9 cellular contexts compared by ENCODE assay signal in genomic region chr11:33723238-33723881, GRCh38. TPM values are rescaled to one million over a fixed set of nuclear protein-coding genes. Genes with fewer than 3 reads are reported as not detected.
A peak's percentile ranks its signal among the peaks of the same experiment; 100 is the strongest.
DNase-seq lines count a peak whose midpoint lies in the region; ATAC-seq, FAIRE-seq and TF ChIP-seq lines count a peak whose summit lies in the region.
"Had no signal": no experiment of that assay in that cellular context is flagged by ENCODE, and none has a peak within 500 bp of the region (broad histone marks: within the 10 kb centered on the region; RNA-seq: fewer than 3 reads in every experiment).

No MANE protein-coding gene starts in this region.

- H3K4me1 Mint-ChIP-seq in Caco-2 (ENCODE audit: low read depth, unreplicated experiment): peaks cover 25% of the 10 kb centered on the region

- peaks cover 22 to 46% (median 39%) of the 10 kb centered on the region in 11 experiments for H3K36me3 ChIP-seq in BLaER1 treated with 17β-estradiol and CSF1 and Interleukin-3, amounts not matched to agents 10 nM and 100 nM
- H3K36me3 ChIP-seq in K562 (ENCODE audit: control insufficient read depth, insufficient read depth, low read length) (peaks cover 52% of the 10 kb centered on the region), liver (ENCODE audit: control insufficient read depth in 4 of 4, insufficient read depth in 3 of 4, low read depth in 1 of 4, low read length in 3 of 4) (peaks cover 4 to 27% (median 13%) of the 10 kb centered on the region in 4 donors), vagina (peaks cover 0 to 35% of the 10 kb centered on the region in 2 donors), Caco-2 (ENCODE audit: control insufficient read depth, insufficient read depth, low read length) (no peaks in the 10 kb centered on the region; the same call in 1 of the 2 replicates)

- peaks cover 20% of the 10 kb centered on the region for H3K36me3 Mint-ChIP-seq in Caco-2 (ENCODE audit: insufficient read depth, unreplicated experiment)

- TF ChIP-seq EP300 in K562 (IDR thresholded peaks at IDR 0.05; ENCODE audit: low read length): peak; percentile 67; the same call in 1 of the 2 replicates

- peak; percentile 72 for ATAC-seq in K562

- CTCF ChIA-PET in K562 (lab: Yijun Ruan, JAX; ENCODE audit: low intra/inter-chr PET ratio) (interaction anchor here (0.6 kb wide), 1 partner anchor 61 kb away, joined by 3 read pairs; no protein-coding TSS in a partner anchor), Caco-2 (lab: Charles Lee) (interaction anchor here (1.3 kb wide), 1 partner anchor 13 kb away, joined by 6 read pairs; the partner anchor contains the start of gene CD59)

- peaks cover 0 to 6% (median 0%) of the 10 kb centered on the region in 11 experiments; a peak in 3 of 22 replicates for H3K9me3 ChIP-seq in BLaER1 treated with 17β-estradiol and CSF1 and Interleukin-3, amounts not matched to agents 10 nM and 100 nM (replicated peaks in 1 of 11)
- H3K9me3 ChIP-seq in K562 (replicated peaks; ENCODE audit: control insufficient read depth, insufficient read depth, low read depth, low read length) (no peaks in the 10 kb centered on the region), liver (ENCODE audit: control insufficient read depth in 4 of 4, low read length in 3 of 4) (no peaks in the 10 kb centered on the region), vagina (no peaks in the 10 kb centered on the region), Caco-2 (no peaks in the 10 kb centered on the region; the same call in 1 of the 2 replicates)

- intact Hi-C loops in K562 (cut with micrococcal nuclease) (loop anchor here (2.0 kb wide), 1 partner anchor 13 kb away; the partner anchor contains the start of gene CD59), vagina (cut with DNase I) (no loop called here), Caco-2 (cut with micrococcal nuclease; ENCODE audit: unreplicated experiment) (no loop called here)

- peak overlapping the region; percentile 7 to 78 (median 67); a peak in 20 of 22 replicates for H3K27ac ChIP-seq in BLaER1 treated with 17β-estradiol and CSF1 and Interleukin-3, amounts not matched to agents 10 nM and 100 nM
- H3K27ac ChIP-seq in K562 (ENCODE audit: extremely low read depth, low read depth, low read length): peak overlapping the region; percentile 64
- peak overlapping the region; percentile 42 to 81 for H3K27ac ChIP-seq in liver (ENCODE audit: low read depth in 1 of 2, low read length in 2 of 2)
- H3K27ac ChIP-seq in vagina: peak overlapping the region; percentile 75

- H4K20me1 ChIP-seq in BLaER1 treated with 17β-estradiol and CSF1 and Interleukin-3, amounts not matched to agents 10 nM and 100 nM: peaks cover 0 to 57% (median 13%) of the 10 kb centered on the region in 11 experiments; a peak in 10 of 22 replicates
- H4K20me1 ChIP-seq in K562 (replicated peaks; ENCODE audit: control insufficient read depth, insufficient read depth, low read length): peaks cover 30% of the 10 kb centered on the region

- H3K9ac ChIP-seq in BLaER1 treated with 17β-estradiol and CSF1 and Interleukin-3, amounts not matched to agents 10 nM and 100 nM: peak overlapping the region in 8 of 11 experiments; percentile 26 to 59 (median 49); a peak in 10 of 22 replicates
- H3K9ac ChIP-seq in K562 (ENCODE audit: insufficient read depth in 1 of 2, low read depth in 2 of 2, low read length in 2 of 2): peak overlapping the region; percentile 29 to 34; a peak in 3 of 4 replicates
- H3K9ac ChIP-seq in liver (ENCODE audit: low read depth in 1 of 2, low read length in 2 of 2): no peak overlapping the region

- in situ Hi-C loops in K562 (cut with MboI): no loop called here

- no peak overlapping the region for H2AFZ ChIP-seq in K562 (ENCODE audit: low read depth, low read length)

- TF ChIP-seq RAD21 in K562 (CRISPR knock-in tag; conservative IDR thresholded peaks at IDR 0.05 in 1 of 2, IDR thresholded peaks at IDR 0.05 in 1 of 2): no peak
- no peak for TF ChIP-seq RAD21 in liver (IDR thresholded peaks at IDR 0.05)

- peaks cover 10% of the 10 kb centered on the region for H3K9me1 ChIP-seq in K562 (ENCODE audit: control insufficient read depth, insufficient read depth, low read length)

- peak; percentile 91 for DNase-seq in HS-5 (ENCODE audit: low read depth)
- DNase-seq in K562 (ENCODE audit: extremely low read depth in 1 of 4, low spot score in 3 of 4): peak; percentile 63 to 80 (median 65)
- no peak for DNase-seq in vagina (ENCODE audit: extremely low spot score in 2 of 2)
- no peak for DNase-seq in mesenteric fat pad (ENCODE audit: low spot score)
- no peak for DNase-seq in Caco-2
- no peak for DNase-seq in SIG-M5 treated with dmso at 0.1 percent for 504 hours (lab: John Stamatoyannopoulos, UW; ENCODE audit: unreplicated experiment)
- DNase-seq: activated naive CD8-positive, alpha-beta T cell treated with anti-CD3 and anti-CD28 coated beads, Interleukin-2, amount 10 ng/mL, durations not matched to agents 7 days and 5 days had no signal

- POLR2A ChIA-PET in K562 (lab: Yijun Ruan, JAX) (interaction anchor here (0.7 to 1.8 kb wide), 7 partner anchors 11 to 121 kb away, joined by 3 to 10 read pairs (median 4); partner anchors contain the start of gene CD59), Caco-2 (lab: Charles Lee) (interaction anchor here (0.6 kb wide), 2 partner anchors 13 kb away, joined by 5 to 6 read pairs; partner anchors contain the start of gene CD59)

- H3K27ac Mint-ChIP-seq in Caco-2 (ENCODE audit: unreplicated experiment): no peak overlapping the region
- H3K27ac Mint-ChIP-seq: activated naive CD8-positive, alpha-beta T cell treated with anti-CD3 and anti-CD28 coated beads, Interleukin-2, amount 10 ng/mL, durations not matched to agents 7 days and 5 days had no signal

- H3K27me3 Mint-ChIP-seq in Caco-2 (ENCODE audit: insufficient read depth, unreplicated experiment): no peaks in the 10 kb centered on the region
- H3K27me3 Mint-ChIP-seq: activated naive CD8-positive, alpha-beta T cell treated with anti-CD3 and anti-CD28 coated beads, Interleukin-2, amount 10 ng/mL, durations not matched to agents 7 days and 5 days had no signal

- H3K9me3 Mint-ChIP-seq in Caco-2 (ENCODE audit: unreplicated experiment): no peaks in the 10 kb centered on the region
- H3K9me3 Mint-ChIP-seq: activated naive CD8-positive, alpha-beta T cell treated with anti-CD3 and anti-CD28 coated beads, Interleukin-2, amount 10 ng/mL, durations not matched to agents 7 days and 5 days had no signal

- H3K4me2 ChIP-seq in BLaER1 treated with 17β-estradiol and CSF1 and Interleukin-3, amounts not matched to agents 10 nM and 100 nM: peak overlapping the region; percentile 67 to 89 (median 76)
- H3K4me2 ChIP-seq in K562 (ENCODE audit: insufficient read depth, low read length): peak overlapping the region; percentile 61

- BruUV-seq in K562 (replicated peaks; lab: Mats Ljungman, UMichigan) (no TSS peak), Caco-2 (replicated peaks; lab: Mats Ljungman, UMichigan) (no TSS peak)

- WGBS in K562 (ENCODE audit: insufficient coverage, low coverage, missing lambda C conversion rate): 5% methylated on average over 6 of the region's 6 CpGs
- WGBS in liver: 79% methylated on average over 6 of the region's 6 CpGs

- TF ChIP-seq POLR2A in K562 (conservative IDR thresholded peaks at IDR 0.05) (no peak), vagina (IDR thresholded peaks at IDR 0.05) (no peak)

- H3K27me3 ChIP-seq in BLaER1 treated with 17β-estradiol and CSF1 and Interleukin-3, amounts not matched to agents 10 nM and 100 nM: no peaks in the 10 kb centered on the region
- H3K27me3 ChIP-seq in K562 (ENCODE audit: control insufficient read depth in 2 of 2, insufficient read depth in 2 of 2, low read length in 2 of 2) (no peaks in the 10 kb centered on the region), liver (ENCODE audit: control insufficient read depth in 4 of 4, insufficient read depth in 4 of 4, low read length in 3 of 4) (no peaks in the 10 kb centered on the region), vagina (no peaks in the 10 kb centered on the region), Caco-2 (replicated peaks; ENCODE audit: control insufficient read depth, insufficient read depth, low read length) (no peaks in the 10 kb centered on the region)

- peaks cover 67% of the 10 kb centered on the region for H3K79me2 ChIP-seq in K562 (ENCODE audit: control insufficient read depth, insufficient read depth, low read length)

- no peak overlapping the region for H3K4me3 Mint-ChIP-seq in Caco-2 (ENCODE audit: unreplicated experiment)
- H3K4me3 Mint-ChIP-seq: activated naive CD8-positive, alpha-beta T cell treated with anti-CD3 and anti-CD28 coated beads, Interleukin-2, amount 10 ng/mL, durations not matched to agents 7 days and 5 days had no signal

- TF ChIP-seq CTCF in K562 (IDR thresholded peaks at IDR 0.05 in 2 of 3, conservative IDR thresholded peaks at IDR 0.05 in 1 of 3; ENCODE audit: insufficient read depth in 2 of 3, low read depth in 1 of 3, low read length in 3 of 3): no peak
- TF ChIP-seq CTCF in liver (IDR thresholded peaks at IDR 0.05; ENCODE audit: low read depth, low read length, missing input control): no peak
- no peak for TF ChIP-seq CTCF in vagina (IDR thresholded peaks at IDR 0.05)
- no peak for TF ChIP-seq CTCF in Caco-2 (IDR thresholded peaks at IDR 0.05; ENCODE audit: insufficient read depth in 1 of 2, low read depth in 1 of 2, low read length in 1 of 2, severe bottlenecking in 1 of 2, unreplicated experiment in 1 of 2)

- peaks cover 31 to 77% (median 43%) of the 10 kb centered on the region in 10 experiments for H3K4me1 ChIP-seq in BLaER1 treated with 17β-estradiol and CSF1 and Interleukin-3, amounts not matched to agents 10 nM and 100 nM
- H3K4me1 ChIP-seq in K562 (replicated peaks in 1 of 2; ENCODE audit: control insufficient read depth in 2 of 2, insufficient read depth in 2 of 2, low read length in 2 of 2) (peaks cover 24 to 36% of the 10 kb centered on the region in 2 experiments), liver (ENCODE audit: control insufficient read depth in 4 of 4, insufficient read depth in 4 of 4, low read length in 3 of 4) (peaks cover 0 to 9% (median 7%) of the 10 kb centered on the region in 4 donors), vagina (peaks cover 74% of the 10 kb centered on the region), Caco-2 (peaks cover 28% of the 10 kb centered on the region)

- peak; percentile 80 for FAIRE-seq in K562 (lab: Jason Lieb, UNC)

- H3K4me3 ChIP-seq in BLaER1 treated with 17β-estradiol and CSF1 and Interleukin-3, amounts not matched to agents 10 nM and 100 nM: peak overlapping the region in 2 of 10 experiments; percentile 12 to 16; a peak in 2 of 20 replicates
- H3K4me3 ChIP-seq in K562: no peak overlapping the region
- H3K4me3 ChIP-seq in liver (ENCODE audit: low read depth in 1 of 3, low read length in 3 of 3): no peak overlapping the region
- H3K4me3 ChIP-seq in vagina: no peak overlapping the region
- H3K4me3 ChIP-seq in Caco-2 (ENCODE audit: low read depth, low read length): no peak overlapping the region

RNA-seq across cellular contexts. Expression of gene CD59, which starts 12.9 kb away (rescaled TPM):
- 143 and 169 TPM in 2 replicates for total RNA-seq in K562 (2011; cell fraction: chromatin; rRNA removed; ENCODE audit: low replicate concordance)
- 151 TPM in 2 replicates for total RNA-seq in K562 (2011; cell fraction: nucleolus; rRNA removed)
- 143 and 167 TPM in 2 replicates for total RNA-seq in K562 (2011; cell fraction: nucleoplasm; rRNA removed)
- total RNA-seq in K562 (2014; rRNA removed) (38.1 and 59.9 TPM in 2 replicates), K562 (2014; rRNA removed; fragmentation: Illumina TruSeq; extraction: Trizol) (155 and 191 TPM in 2 replicates), K562 (2015; rRNA removed; fragmentation: Illumina TruSeq; extraction: Trizol) (95.2 and 104 TPM in 2 replicates), K562 (2021) (171 and 173 TPM in 2 replicates), liver (10 to 100 TPM; 74.2 to 90.8 TPM), vagina (272 TPM), mesenteric fat pad (659 TPM), Caco-2 (2022) (149 and 152 TPM in 2 replicates)
- polyA plus RNA-seq in K562 (2011; rRNA removed) (235 and 338 TPM in 2 replicates), K562 (2014; fragmentation: Illumina TruSeq; extraction: Trizol) (218 and 230 TPM in 2 replicates), K562 (2014; fragmentation: Nextera tagmentation; extraction: Ambion mirVana) (100 to 1,000 TPM; 283 to 287 TPM), K562 (2014; rRNA removed) (125 and 146 TPM in 2 replicates), liver (100 to 1,000 TPM; 169 to 181 TPM)
- 175 and 195 TPM in 2 replicates for polyA plus RNA-seq in K562 (2011; cell fraction: cytosol; rRNA removed)
- polyA plus RNA-seq in K562 (2011; cell fraction: nucleus; rRNA removed): 82.1 and 94.2 TPM in 2 replicates
- 117 and 172 TPM in 2 replicates for polyA plus RNA-seq in K562 (2012)
- polyA minus RNA-seq in K562 (2011; rRNA and poly(A)+ RNA removed): 172 and 217 TPM in 2 replicates
- 39.2 and 67.7 TPM in 2 replicates for polyA minus RNA-seq in K562 (2011; cell fraction: cytosol; rRNA and poly(A)+ RNA removed)
- polyA minus RNA-seq in K562 (2011; cell fraction: nucleus; rRNA and poly(A)+ RNA removed): 23.2 and 27.7 TPM in 2 replicates

RNA-seq across cellular contexts. Expression of gene C11orf91, which starts 22.7 kb away (rescaled TPM):
- total RNA-seq in K562 (2011; cell fraction: chromatin; rRNA removed; ENCODE audit: low replicate concordance): not detected in 2 replicates
- not detected in 2 replicates for total RNA-seq in K562 (2011; cell fraction: nucleolus; rRNA removed)
- not detected in 2 replicates for total RNA-seq in K562 (2011; cell fraction: nucleoplasm; rRNA removed)
- total RNA-seq in K562 (2014; rRNA removed) (not detected in 2 replicates), K562 (2014; rRNA removed; fragmentation: Illumina TruSeq; extraction: Trizol) (not detected in 2 replicates), K562 (2015; rRNA removed; fragmentation: Illumina TruSeq; extraction: Trizol) (not detected in 2 replicates), K562 (2021) (not detected in 2 replicates), liver (not detected), vagina (not detected), mesenteric fat pad (3.4 TPM), Caco-2 (2022) (not detected in 2 replicates)
- polyA plus RNA-seq in K562 (2011; rRNA removed) (not detected in 2 replicates), K562 (2014; fragmentation: Illumina TruSeq; extraction: Trizol) (not detected in 2 replicates), K562 (2014; fragmentation: Nextera tagmentation; extraction: Ambion mirVana) (not detected), K562 (2014; rRNA removed) (not detected in 2 replicates), liver (not detected)
- polyA plus RNA-seq in K562 (2011; cell fraction: cytosol; rRNA removed): not detected in 2 replicates
- not detected in 2 replicates for polyA plus RNA-seq in K562 (2011; cell fraction: nucleus; rRNA removed)
- not detected in 2 replicates for polyA plus RNA-seq in K562 (2012)
- polyA minus RNA-seq in K562 (2011; rRNA and poly(A)+ RNA removed): not detected in 2 replicates
- not detected in 2 replicates for polyA minus RNA-seq in K562 (2011; cell fraction: cytosol; rRNA and poly(A)+ RNA removed)
- not detected in 2 replicates for polyA minus RNA-seq in K562 (2011; cell fraction: nucleus; rRNA and poly(A)+ RNA removed)

RNA-seq across cellular contexts. Expression of gene FBXO3, which starts 51.0 kb away (rescaled TPM):
- total RNA-seq in K562 (2011; cell fraction: chromatin; rRNA removed; ENCODE audit: low replicate concordance): 21.1 and 48.4 TPM in 2 replicates
- total RNA-seq in K562 (2011; cell fraction: nucleolus; rRNA removed): 13.7 TPM in 2 replicates
- total RNA-seq in K562 (2011; cell fraction: nucleoplasm; rRNA removed): 25.1 and 36.8 TPM in 2 replicates
- 11.6 and 14.3 TPM in 2 replicates for total RNA-seq in K562 (2014; rRNA removed)
- total RNA-seq in K562 (2014; rRNA removed; fragmentation: Illumina TruSeq; extraction: Trizol): 29.2 and 33.3 TPM in 2 replicates
- 21.4 and 21.9 TPM in 2 replicates for total RNA-seq in K562 (2015; rRNA removed; fragmentation: Illumina TruSeq; extraction: Trizol)
- total RNA-seq in K562 (2021): 24.3 and 25.2 TPM in 2 replicates
- 41.4 and 59.3 TPM in 2 replicates for polyA plus RNA-seq in K562 (2011; rRNA removed)
- 14.6 and 20.0 TPM in 2 replicates for polyA plus RNA-seq in K562 (2011; cell fraction: cytosol; rRNA removed)
- polyA plus RNA-seq in K562 (2011; cell fraction: nucleus; rRNA removed): 31.8 and 39.7 TPM in 2 replicates
- 15.9 and 16.2 TPM in 2 replicates for polyA plus RNA-seq in K562 (2012)
- 26.7 and 30.1 TPM in 2 replicates for polyA plus RNA-seq in K562 (2014; fragmentation: Illumina TruSeq; extraction: Trizol)
- polyA plus RNA-seq in K562 (2014; fragmentation: Nextera tagmentation; extraction: Ambion mirVana): 10 to 100 TPM; 55.7 to 57.9 TPM
- polyA plus RNA-seq in K562 (2014; rRNA removed): 18.9 and 19.5 TPM in 2 replicates
- 49.3 and 56.4 TPM in 2 replicates for polyA minus RNA-seq in K562 (2011; rRNA and poly(A)+ RNA removed)
- polyA minus RNA-seq in K562 (2011; cell fraction: cytosol; rRNA and poly(A)+ RNA removed): 13.7 and 22.0 TPM in 2 replicates
- 24.5 and 39.2 TPM in 2 replicates for polyA minus RNA-seq in K562 (2011; cell fraction: nucleus; rRNA and poly(A)+ RNA removed)
- 10 to 100 TPM; 20.7 to 36.4 TPM for total RNA-seq in liver
- 10 to 100 TPM; 12.2 to 17.0 TPM for polyA plus RNA-seq in liver
- total RNA-seq in vagina: 29.7 TPM
- total RNA-seq in mesenteric fat pad: 26.4 TPM
- 27.4 and 29.6 TPM in 2 replicates for total RNA-seq in Caco-2 (2022)

Comparison
In these comparisons a context has a peak if more than half of its experiments do, and no peak if none do; other contexts are left out.
1. H3K9ac ChIP-seq: peak in BLaER1 treated with 17β-estradiol and CSF1 and Interleukin-3, amounts not matched to agents 10 nM and 100 nM (8 of 11) and K562 (2 of 2); none in liver (0 of 2).
2. DNase-seq: peak in HS-5 (single experiment) and K562 (4 of 4); none in vagina (0 of 2), mesenteric fat pad (single experiment), Caco-2 (0 of 2) and SIG-M5 treated with dmso at 0.1 percent for 504 hours (single experiment).
3. Peak in every context shown above with its lines, with median percentiles within 50 percentile points of each other: H3K27ac ChIP-seq.